In genomic region chrX:78075787-78076389, GRCh38 we compare ENCODE assay signal across 20 cellular contexts. TPM values are rescaled to one million over a fixed set of nuclear protein-coding genes. Genes with fewer than 3 reads are reported as not detected.
DNase-seq lines count a peak whose midpoint lies in the region; ATAC-seq lines count a peak whose summit lies in the region.
"Had no signal": no experiment of that assay in that cellular context is flagged by ENCODE, and none has a peak within 500 bp of the region (broad histone marks: within the 10 kb centered on the region; RNA-seq: fewer than 3 reads in every experiment).

No MANE protein-coding gene starts in this region.

- peaks cover 15% of the 10 kb centered on the region for H3K9me3 Mint-ChIP-seq in activated T-cell treated with anti-CD3 and anti-CD28 coated beads, Interleukin-2, amount 50 U/mL, for 24 hours
- H3K9me3 Mint-ChIP-seq in activated T-helper 17 cell treated with anti-CD3 and anti-CD28 coated beads, Interleukin-2, amount 50 U/mL, for 72 hours: no peaks in the 10 kb centered on the region

- DNase-seq in activated T-cell treated with anti-CD3 and anti-CD28 coated beads, Interleukin-2, amount 50 U/mL, for 24 hours: no peak
- no peak for DNase-seq in activated T-cell treated with anti-CD3 and anti-CD28 coated beads, Interleukin-2, amount 50 U/mL, for 1 hour
- DNase-seq in HT1080 (ENCODE audit: low read depth): peak; percentile 84
- peak; percentile 44 for DNase-seq in kidney tubule cell (ENCODE audit: low spot score)
- no peak for DNase-seq in dedifferentiated amniotic fluid mesenchymal stem cell (ENCODE audit: extremely low spot score)
- no peak for DNase-seq in NCI-H2107 treated with DMSO at 0.1 percent for 48 hours (lab: John Stamatoyannopoulos, UW; ENCODE audit: unreplicated experiment)
- DNase-seq: ACHN, Caco-2, left colon, mesendoderm, NCI-H1105 treated with DMSO at 0.1 percent for 48 hours, NCI-H2081 treated with DMSO at 0.1 percent for 48 hours, NCI-H446, OCI-M1, SHP77 treated with DMSO at 0.1 percent for 48 hours, small intestine, substantia nigra had no signal

- H3K36me3 Mint-ChIP-seq in activated T-cell treated with anti-CD3 and anti-CD28 coated beads, Interleukin-2, amount 50 U/mL, for 24 hours (ENCODE audit: low read depth): peaks cover 7% of the 10 kb centered on the region
- peaks cover 9% of the 10 kb centered on the region for H3K36me3 Mint-ChIP-seq in activated T-helper 17 cell treated with anti-CD3 and anti-CD28 coated beads, Interleukin-2, amount 50 U/mL, for 72 hours (ENCODE audit: low read depth)

- H3K27me3 Mint-ChIP-seq in activated T-cell treated with anti-CD3 and anti-CD28 coated beads, Interleukin-2, amount 50 U/mL, for 24 hours: peaks cover 6% of the 10 kb centered on the region
- no peaks in the 10 kb centered on the region for H3K27me3 Mint-ChIP-seq in activated T-helper 17 cell treated with anti-CD3 and anti-CD28 coated beads, Interleukin-2, amount 50 U/mL, for 72 hours

- H3K4me3 Mint-ChIP-seq in activated T-cell treated with anti-CD3 and anti-CD28 coated beads, Interleukin-2, amount 50 U/mL, for 24 hours: no peak overlapping the region
- H3K4me3 Mint-ChIP-seq in activated T-helper 17 cell treated with anti-CD3 and anti-CD28 coated beads, Interleukin-2, amount 50 U/mL, for 72 hours: peak overlapping the region; percentile 46

- H3K27ac Mint-ChIP-seq in activated T-cell treated with anti-CD3 and anti-CD28 coated beads, Interleukin-2, amount 50 U/mL, for 24 hours: peak overlapping the region; percentile 88
- H3K27ac Mint-ChIP-seq in activated T-helper 17 cell treated with anti-CD3 and anti-CD28 coated beads, Interleukin-2, amount 50 U/mL, for 72 hours: peak overlapping the region; percentile 39

- ATAC-seq in activated T-helper 17 cell treated with anti-CD3 and anti-CD28 coated beads, Interleukin-2, amount 50 U/mL, for 72 hours (replicated peaks): peak; percentile 89
- no peak for ATAC-seq in HG02678 (IDR thresholded peaks at IDR 0.05; ENCODE audit: unreplicated experiment)
- ATAC-seq: HepG2, left colon had no signal

- peaks cover 17% of the 10 kb centered on the region for H3K4me1 Mint-ChIP-seq in activated T-cell treated with anti-CD3 and anti-CD28 coated beads, Interleukin-2, amount 50 U/mL, for 24 hours (ENCODE audit: low read depth)
- peaks cover 9% of the 10 kb centered on the region for H3K4me1 Mint-ChIP-seq in activated T-helper 17 cell treated with anti-CD3 and anti-CD28 coated beads, Interleukin-2, amount 50 U/mL, for 72 hours

RNA-seq across cellular contexts. Expression of gene PGK1, which starts 28.2 kb away (rescaled TPM):
- 365 and 374 TPM in 2 replicates for total RNA-seq in HT1080 (2014; rRNA removed; shearing (Covaris generic))
- 1,049 and 1,172 TPM in 2 replicates for polyA plus RNA-seq in HT1080 (2015; cell fraction: cytosol; rRNA removed)
- 1,779 and 2,055 TPM in 2 replicates for polyA plus RNA-seq in HT1080 (2015; cell fraction: nucleus; rRNA removed)
- total RNA-seq in activated T-helper 17 cell treated with anti-CD3 and anti-CD28 coated beads, Interleukin-2, amount 50 U/mL, for 72 hours: 1,000 to 10,000 TPM; 1,373 to 1,720 TPM

Comparison
In these comparisons a context has a peak if more than half of its experiments do, and no peak if none do; other contexts are left out.
1. DNase-seq: peak in HT1080 (single experiment) and kidney tubule cell (single experiment); none in activated T-cell treated with anti-CD3 and anti-CD28 coated beads, Interleukin-2, amount 50 U/mL, for 24 hours (single experiment), activated T-cell treated with anti-CD3 and anti-CD28 coated beads, Interleukin-2, amount 50 U/mL, for 1 hour (single experiment), dedifferentiated amniotic fluid mesenchymal stem cell (single experiment) and NCI-H2107 treated with DMSO at 0.1 percent for 48 hours (single experiment).